Comparison of ENCODE assay signal across 16 cellular contexts in the genomic region with DNA sequence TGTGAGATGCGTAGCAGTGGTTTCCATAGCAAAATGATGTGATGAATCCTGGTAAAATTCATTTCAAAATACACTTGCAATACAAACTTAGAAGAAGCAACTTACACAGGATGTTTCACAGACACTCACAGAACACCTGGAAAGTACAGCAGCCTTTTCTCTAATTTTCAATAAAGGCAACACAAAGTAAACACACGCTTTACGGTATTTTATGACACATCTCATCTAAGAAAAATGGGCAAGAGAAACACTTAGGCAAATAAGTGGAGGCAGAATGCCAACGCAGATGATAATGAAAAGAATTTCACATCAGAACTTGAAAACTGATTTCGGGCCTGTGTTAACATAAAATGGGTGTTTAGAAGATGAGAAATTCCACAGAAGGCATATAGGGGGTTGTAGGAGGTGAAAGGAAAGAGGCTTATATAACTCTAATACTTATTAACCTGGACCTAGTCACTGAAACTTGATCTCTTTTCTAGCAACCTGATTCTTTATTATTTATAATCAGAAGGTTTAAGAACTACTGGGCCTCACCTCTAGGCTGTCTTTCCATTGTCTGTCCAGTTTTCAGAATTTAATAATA. TPM values are rescaled to one million over a fixed set of nuclear protein-coding genes. Genes with fewer than 3 reads are reported as not detected.
DNase-seq lines count a peak whose midpoint lies in the region; ATAC-seq and TF ChIP-seq lines count a peak whose summit lies in the region.
"Had no signal": no experiment of that assay in that cellular context is flagged by ENCODE, and none has a peak within 500 bp of the region (broad histone marks: within the 10 kb centered on the region; RNA-seq: fewer than 3 reads in every experiment).

No MANE protein-coding gene starts in this region.

- H3K79me1 ChIP-seq in trophoblast cell (ENCODE audit: low read length): no peaks in the 10 kb centered on the region

- TF ChIP-seq POLR2A in spleen (IDR thresholded peaks at IDR 0.05): no peak

- no peak overlapping the region for H2BK120ac ChIP-seq in trophoblast cell (ENCODE audit: insufficient read depth, low read length, poor library complexity)

- POLR2A ChIA-PET in HEK293 (lab: Yijun Ruan, JAX): no interaction called here

- H3K27ac ChIP-seq in HEK293 (ENCODE audit: extremely low read depth, low read depth, low read length) (no peak overlapping the region), epithelial cell of prostate (peak overlapping the region; percentile 76), trophoblast cell (ENCODE audit: low read depth, low read length) (no peak overlapping the region), spleen (no peak overlapping the region)
- H3K27ac ChIP-seq: dorsolateral prefrontal cortex had no signal

- H3K9ac ChIP-seq in mucosa of stomach (ENCODE audit: low read length): peak overlapping the region; percentile 2
- H3K9ac ChIP-seq in trophoblast cell (ENCODE audit: low read length): no peak overlapping the region

- no CpG with 5 or more reads among the region's 5 CpGs for WGBS in trophoblast cell (ENCODE audit: extremely low coverage, insufficient coverage, insufficient read length)
- 93 to 98% (median 96%) methylated on average over 5 of the region's 5 CpGs for WGBS in spleen, 5 donors

- H3K23ac ChIP-seq in trophoblast cell (ENCODE audit: low read length): no peak overlapping the region

- no peak overlapping the region for H4K12ac ChIP-seq in trophoblast cell (ENCODE audit: low read depth, low read length)

- H3K4me1 ChIP-seq in HEK293 (ENCODE audit: control insufficient read depth, insufficient read depth, low read length): no peaks in the 10 kb centered on the region
- H3K4me1 ChIP-seq in mucosa of stomach (ENCODE audit: control insufficient read depth, insufficient read depth, low read length): peaks cover 54% of the 10 kb centered on the region
- no peaks in the 10 kb centered on the region for H3K4me1 ChIP-seq in trophoblast cell (ENCODE audit: control insufficient read depth in 1 of 2, insufficient read depth in 2 of 2, low read length in 2 of 2)
- H3K4me1 ChIP-seq in spleen: peaks cover 3 to 13% (median 7%) of the 10 kb centered on the region in 6 donors

- H3K18ac ChIP-seq in trophoblast cell (ENCODE audit: low read length): no peak overlapping the region

- no peak overlapping the region for H3K4ac ChIP-seq in trophoblast cell (ENCODE audit: low read depth, low read length)

- no peaks in the 10 kb centered on the region for H3K36me3 ChIP-seq in HEK293 (ENCODE audit: control insufficient read depth in 2 of 2, insufficient read depth in 1 of 2, low read length in 2 of 2)
- H3K36me3 ChIP-seq in mucosa of stomach (ENCODE audit: control insufficient read depth, insufficient read depth, low read length): no peaks in the 10 kb centered on the region
- H3K36me3 ChIP-seq in trophoblast cell (ENCODE audit: control insufficient read depth in 1 of 2, insufficient read depth in 2 of 2, low read length in 2 of 2): no peaks in the 10 kb centered on the region
- no peaks in the 10 kb centered on the region for H3K36me3 ChIP-seq in spleen

- H3K4me3 ChIP-seq in HEK293 (ENCODE audit: low read depth, low read length) (no peak overlapping the region), mucosa of stomach (ENCODE audit: low read length) (no peak overlapping the region), trophoblast cell (ENCODE audit: low read depth, low read length) (no peak overlapping the region), spleen (no peak overlapping the region)
- H3K4me3 ChIP-seq: dorsolateral prefrontal cortex had no signal

- no peak overlapping the region for H3K4me2 ChIP-seq in trophoblast cell (ENCODE audit: low read length)

- DNase-seq in NCI-H526 (lab: John Stamatoyannopoulos, UW): peak; percentile 28 to 31
- DNase-seq in epithelial cell of prostate (ENCODE audit: low read depth, low spot score): peak; percentile 71
- no peak for DNase-seq in trophoblast cell
- no peak for DNase-seq in spleen
- DNase-seq: activated gamma-delta T cell; AML-193; DMS 273 treated with DMSO at 0.1 percent for 48 hours; dorsolateral prefrontal cortex; mesendoderm; NCI-H146; stimulated activated CD4-positive, alpha-beta T cell treated with anti-CD3 and anti-CD28 coated beads, Interleukin-12 subunit alpha, Interleukin-12 subunit beta, amount 100 ng/mL, for 4 hours; substantia nigra had no signal

- H4K8ac ChIP-seq in trophoblast cell (ENCODE audit: low read depth, low read length): no peak overlapping the region

- H3K14ac ChIP-seq in trophoblast cell (ENCODE audit: low read length): no peak overlapping the region

- H3K27me3 ChIP-seq in mucosa of stomach (ENCODE audit: control insufficient read depth, insufficient read depth, low read length): no peaks in the 10 kb centered on the region
- no peaks in the 10 kb centered on the region for H3K27me3 ChIP-seq in trophoblast cell (ENCODE audit: insufficient read depth, low read length)
- H3K27me3 ChIP-seq in spleen (replicated peaks in 1 of 7): no peaks in the 10 kb centered on the region
- H3K27me3 ChIP-seq: dorsolateral prefrontal cortex had no signal

- H2BK12ac ChIP-seq in trophoblast cell (ENCODE audit: low read length): no peak overlapping the region

- H4K91ac ChIP-seq in trophoblast cell (ENCODE audit: low read depth, low read length): no peak overlapping the region

- CTCF ChIA-PET in HEK293 (lab: Yijun Ruan, JAX): interaction anchor here (0.9 kb wide), 1 partner anchor 16 kb away, joined by 3 read pairs; no protein-coding TSS in a partner anchor

- H3K79me2 ChIP-seq in trophoblast cell (ENCODE audit: control insufficient read depth, insufficient read depth, low read length, poor library complexity): no peaks in the 10 kb centered on the region

- TF ChIP-seq CTCF in HEK293 (tag by site-specific recombination; IDR thresholded peaks at IDR 0.05): no peak
- TF ChIP-seq CTCF in spleen (IDR thresholded peaks at IDR 0.05 in 8 of 11, conservative IDR thresholded peaks at IDR 0.05 in 3 of 11): no peak

- H3K9me3 ChIP-seq in HEK293 (ENCODE audit: control insufficient read depth, insufficient read depth, low read depth, low read length): no peaks in the 10 kb centered on the region
- no peaks in the 10 kb centered on the region for H3K9me3 ChIP-seq in mucosa of stomach (ENCODE audit: control insufficient read depth, low read length)
- no peaks in the 10 kb centered on the region for H3K9me3 ChIP-seq in trophoblast cell (ENCODE audit: insufficient read depth, low read depth, low read length)
- no peaks in the 10 kb centered on the region for H3K9me3 ChIP-seq in spleen

- no peak overlapping the region for H2AK5ac ChIP-seq in trophoblast cell (ENCODE audit: low read length)

- no peak for ATAC-seq in GM19467 (IDR thresholded peaks at IDR 0.05; ENCODE audit: unreplicated experiment)
- no peak for ATAC-seq in SK-N-SH treated with all-trans-retinoic acid at 6 μM for 48 hours

- no peak overlapping the region for H2BK5ac ChIP-seq in trophoblast cell (ENCODE audit: low read depth, low read length, poor library complexity)

- H2AFZ ChIP-seq in trophoblast cell (ENCODE audit: insufficient read depth, low read length, poor library complexity): no peak overlapping the region

- intact Hi-C loops in spleen (cut with DNase I; ENCODE audit: low total_unique reads): no loop called here

TF ChIP-seq in HEK293, 187 proteins besides CTCF, POLR2A, EP300 and RAD21 (continues in another document):
- TF ChIP-seq ZNF664 (tag by site-specific recombination; IDR thresholded peaks at IDR 0.05) (peak; percentile 71; the same call in 1 of the 2 replicates), REPIN1 (tag by site-specific recombination; IDR thresholded peaks at IDR 0.05; ENCODE audit: low read depth) (no peak)
- TF ChIP-seq, protein P1, sequence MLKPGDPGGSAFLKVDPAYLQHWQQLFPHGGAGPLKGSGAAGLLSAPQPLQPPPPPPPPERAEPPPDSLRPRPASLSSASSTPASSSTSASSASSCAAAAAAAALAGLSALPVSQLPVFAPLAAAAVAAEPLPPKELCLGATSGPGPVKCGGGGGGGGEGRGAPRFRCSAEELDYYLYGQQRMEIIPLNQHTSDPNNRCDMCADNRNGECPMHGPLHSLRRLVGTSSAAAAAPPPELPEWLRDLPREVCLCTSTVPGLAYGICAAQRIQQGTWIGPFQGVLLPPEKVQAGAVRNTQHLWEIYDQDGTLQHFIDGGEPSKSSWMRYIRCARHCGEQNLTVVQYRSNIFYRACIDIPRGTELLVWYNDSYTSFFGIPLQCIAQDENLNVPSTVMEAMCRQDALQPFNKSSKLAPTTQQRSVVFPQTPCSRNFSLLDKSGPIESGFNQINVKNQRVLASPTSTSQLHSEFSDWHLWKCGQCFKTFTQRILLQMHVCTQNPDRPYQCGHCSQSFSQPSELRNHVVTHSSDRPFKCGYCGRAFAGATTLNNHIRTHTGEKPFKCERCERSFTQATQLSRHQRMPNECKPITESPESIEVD (tag by site-specific recombination; IDR thresholded peaks at IDR 0.05): peak; percentile 46; the same call in 1 of the 2 replicates

TF ChIP-seq in SK-N-SH treated with all-trans-retinoic acid at 6 μM for 48 hours, 23 proteins besides CTCF, POLR2A, EP300 and RAD21 (continues in another document):
- TF ChIP-seq GLIS3 (CRISPR knock-in tag; IDR thresholded peaks at IDR 0.05): no peak
- no peak for TF ChIP-seq BACH2 (CRISPR knock-in tag; IDR thresholded peaks at IDR 0.05; ENCODE audit: borderline replicate concordance)
- TF ChIP-seq ARNTL (CRISPR knock-in tag; IDR thresholded peaks at IDR 0.05; ENCODE audit: borderline replicate concordance, low read depth): no peak
- TF ChIP-seq ZFP3 (CRISPR knock-in tag; IDR thresholded peaks at IDR 0.05): no peak

RNA-seq across cellular contexts. Expression of a gene that starts 25.6 kb away (rescaled TPM):
- polyA plus RNA-seq in trophoblast cell (2013): 42.8 and 44.6 TPM in 2 replicates
- 10 to 100 TPM; 13.2 to 20.9 (median 16.6) TPM for total RNA-seq in spleen
- polyA plus RNA-seq in spleen: 10 to 100 TPM; 13.9 to 20.1 (median 14.9) TPM

Comparison
In these comparisons a context has a peak if more than half of its experiments do, and no peak if none do; other contexts are left out.
1. DNase-seq: peak in NCI-H526 (2 of 2) and epithelial cell of prostate (single experiment); none in trophoblast cell (0 of 2) and spleen (single experiment).